In genomic region chr3:30632065-30632464, GRCh38 we compare ENCODE assay signal across 10 cellular contexts. TPM values are rescaled to one million over a fixed set of nuclear protein-coding genes. Genes with fewer than 3 reads are reported as not detected.
A peak's percentile ranks its signal among the peaks of the same experiment; 100 is the strongest.
DNase-seq lines count a peak whose midpoint lies in the region; ATAC-seq and TF ChIP-seq lines count a peak whose summit lies in the region.
"Had no signal": no experiment of that assay in that cellular context is flagged by ENCODE, and none has a peak within 500 bp of the region (broad histone marks: within the 10 kb centered on the region; RNA-seq: fewer than 3 reads in every experiment).

No MANE protein-coding gene starts in this region.

- H3K36me3 ChIP-seq in KOPT-K1 (ENCODE audit: insufficient read depth, low read length): no peaks in the 10 kb centered on the region; the same call in 1 of the 2 replicates
- H3K36me3 ChIP-seq in colonic mucosa: no peaks in the 10 kb centered on the region

- peaks cover 3% of the 10 kb centered on the region for H3K4me1 ChIP-seq in colonic mucosa

- no peak overlapping the region for H3K4me3 ChIP-seq in colonic mucosa
- H3K4me3 ChIP-seq: SK-N-MC had no signal

- H3K4me3 Mint-ChIP-seq in CD14-positive monocyte (peak overlapping the region in 1 of 2 donors; percentile 80), nephron (no peak overlapping the region)

- DNase-seq in CD14-positive monocyte (ENCODE audit: low spot score): no peak
- DNase-seq in colonic mucosa: no peak
- DNase-seq in NCI-H2107 (lab: John Stamatoyannopoulos, UW): no peak
- no peak for DNase-seq in effector CD4-positive, alpha-beta T cell
- DNase-seq in T1000 (lab: John Stamatoyannopoulos, UW): no peak
- DNase-seq: activated effector memory CD4-positive, alpha-beta T cell treated with Interleukin-2 at 50 U/mL for 16 hours had no signal

- H3K9me3 Mint-ChIP-seq in CD14-positive monocyte (no peaks in the 10 kb centered on the region), nephron (no peaks in the 10 kb centered on the region)

- H3K36me3 Mint-ChIP-seq in CD14-positive monocyte (peaks cover 43 to 50% of the 10 kb centered on the region in 2 donors), nephron (ENCODE audit: low read depth) (peaks cover 27% of the 10 kb centered on the region)

- H3K9me3 ChIP-seq in KOPT-K1 (ENCODE audit: insufficient read depth, low read length, poor library complexity, severe bottlenecking) (no peaks in the 10 kb centered on the region), colonic mucosa (no peaks in the 10 kb centered on the region)

- H3K27me3 ChIP-seq in colonic mucosa: no peaks in the 10 kb centered on the region

- H3K9ac ChIP-seq in colonic mucosa (ENCODE audit: low read depth in 2 of 2, low read length in 2 of 2): no peak overlapping the region

- ATAC-seq in GM18907 (IDR thresholded peaks at IDR 0.05; ENCODE audit: unreplicated experiment): no peak

- intact Hi-C loops in CD14-positive monocyte (cut with micrococcal nuclease): no loop called here
- intact Hi-C loops in colonic mucosa (cut with DNase I): no loop called here

- H3K4me1 Mint-ChIP-seq in CD14-positive monocyte (peaks cover 75% of the 10 kb centered on the region), nephron (peaks cover 61% of the 10 kb centered on the region)

- H3K27ac Mint-ChIP-seq in CD14-positive monocyte: peak overlapping the region; percentile 91 to 96 (median 96)
- peak overlapping the region in 2 of 3 experiments; percentile 7 to 22 for H3K27ac Mint-ChIP-seq in nephron

- TF ChIP-seq CTCF in CD14-positive monocyte (IDR thresholded peaks at IDR 0.05) (no peak), colonic mucosa (IDR thresholded peaks at IDR 0.05) (no peak), nephron (IDR thresholded peaks at IDR 0.05; ENCODE audit: unreplicated experiment in 3 of 3) (no peak)

- peak overlapping the region; percentile 65 for H3K27ac ChIP-seq in KOPT-K1 (ENCODE audit: low read depth, low read length, poor library complexity, severe bottlenecking)
- peak overlapping the region; percentile 61 for H3K27ac ChIP-seq in colonic mucosa
- H3K27ac ChIP-seq: SK-N-MC had no signal

- H3K27me3 Mint-ChIP-seq in CD14-positive monocyte (ENCODE audit: low read depth in 3 of 3): no peaks in the 10 kb centered on the region
- H3K27me3 Mint-ChIP-seq in nephron (ENCODE audit: low read depth): no peaks in the 10 kb centered on the region

RNA-seq across cellular contexts. Expression of gene TGFBR2, which starts 25.7 kb away (rescaled TPM):
- 10 to 100 TPM; 46.6 to 60.3 TPM for polyA plus RNA-seq in CD14-positive monocyte
- total RNA-seq in colonic mucosa: 10 to 100 TPM; 32.4 to 53.5 TPM
